16 cellular contexts compared by ENCODE assay signal in genomic region chr6:90490030-90490429, GRCh38.
A peak's percentile ranks its signal among the peaks of the same experiment; 100 is the strongest.
DNase-seq lines count a peak whose midpoint lies in the region; ATAC-seq and TF ChIP-seq lines count a peak whose summit lies in the region.
"Had no signal": no experiment of that assay in that cellular context is flagged by ENCODE, and none has a peak within 500 bp of the region (broad histone marks: within the 10 kb centered on the region; RNA-seq: fewer than 3 reads in every experiment).

No MANE protein-coding gene starts in this region.

- DNase-seq in H7 (peak; percentile 23), NCI-H2227 treated with DMSO at 0.1 percent for 48 hours (lab: John Stamatoyannopoulos, UW) (peak; percentile 15), neural crest cell (ENCODE audit: low read depth, low spot score) (no peak), lower lobe of right lung (no peak)
- no peak for DNase-seq in activated T-cell treated with anti-CD3 and anti-CD28 coated beads, Interleukin-2, amount 50 U/mL, for 72 hours
- DNase-seq: AML-193, Caco-2, NCI-H1092 treated with DMSO at 0.1 percent for 48 hours, NCI-H1694, NCI-H510A, PC-3 had no signal

- H3K4me1 Mint-ChIP-seq in neural crest cell: peaks cover 58% of the 10 kb centered on the region
- H3K4me1 Mint-ChIP-seq in activated T-cell treated with anti-CD3 and anti-CD28 coated beads, Interleukin-2, amount 50 U/mL, for 72 hours (ENCODE audit: low read depth): peaks cover 23% of the 10 kb centered on the region

- peaks cover 2% of the 10 kb centered on the region for H3K9me3 Mint-ChIP-seq in neural crest cell
- H3K9me3 Mint-ChIP-seq in activated T-cell treated with anti-CD3 and anti-CD28 coated beads, Interleukin-2, amount 50 U/mL, for 72 hours: peaks cover 0 to 4% of the 10 kb centered on the region in 2 donors

- H3K27me3 ChIP-seq in H7 (ENCODE audit: control insufficient read depth, insufficient read depth, low read length): no peaks in the 10 kb centered on the region
- no peaks in the 10 kb centered on the region for H3K27me3 ChIP-seq in iPS-18a (ENCODE audit: control insufficient read depth, insufficient read depth, low read length)
- no peaks in the 10 kb centered on the region for H3K27me3 ChIP-seq in lower lobe of right lung (ENCODE audit: low read depth)

- H3K27me3 Mint-ChIP-seq in neural crest cell (ENCODE audit: low read depth): no peaks in the 10 kb centered on the region
- H3K27me3 Mint-ChIP-seq in activated T-cell treated with anti-CD3 and anti-CD28 coated beads, Interleukin-2, amount 50 U/mL, for 72 hours (ENCODE audit: low read depth): peaks cover 27% of the 10 kb centered on the region

- no peak overlapping the region for H3K9ac ChIP-seq in iPS-18a (ENCODE audit: low read length)
- H3K9ac ChIP-seq: KMS-11 had no signal

- H3K4me3 Mint-ChIP-seq in neural crest cell: peak overlapping the region; percentile 3
- H3K4me3 Mint-ChIP-seq in activated T-cell treated with anti-CD3 and anti-CD28 coated beads, Interleukin-2, amount 50 U/mL, for 72 hours: no peak overlapping the region

- peaks cover 39% of the 10 kb centered on the region for H3K4me1 ChIP-seq in iPS-18a (ENCODE audit: control insufficient read depth, low read depth, low read length)
- H3K4me1 ChIP-seq in lower lobe of right lung: no peaks in the 10 kb centered on the region
- H3K4me1 ChIP-seq: Caco-2 had no signal

- TF ChIP-seq CTCF in neural crest cell (conservative IDR thresholded peaks at IDR 0.05) (no peak), lower lobe of right lung (IDR thresholded peaks at IDR 0.05) (no peak)

- H3K27ac Mint-ChIP-seq in neural crest cell (ENCODE audit: unreplicated experiment): no peak overlapping the region
- no peak overlapping the region for H3K27ac Mint-ChIP-seq in activated T-cell treated with anti-CD3 and anti-CD28 coated beads, Interleukin-2, amount 50 U/mL, for 72 hours

- H3K36me3 Mint-ChIP-seq in neural crest cell (ENCODE audit: low read depth): peaks cover 2% of the 10 kb centered on the region
- H3K36me3 Mint-ChIP-seq in activated T-cell treated with anti-CD3 and anti-CD28 coated beads, Interleukin-2, amount 50 U/mL, for 72 hours (ENCODE audit: insufficient read depth in 2 of 2): peaks cover 6 to 8% of the 10 kb centered on the region in 2 donors

- ATAC-seq in HG03108 (IDR thresholded peaks at IDR 0.05; ENCODE audit: unreplicated experiment) (no peak), lower lobe of right lung (no peak)
- ATAC-seq in activated T-cell treated with anti-CD3 and anti-CD28 coated beads, Interleukin-2, amount 50 U/mL, for 72 hours (replicated peaks in 1 of 2): no peak
- ATAC-seq: HCT116, PC-3 had no signal

- H3K27ac ChIP-seq in iPS-18a (ENCODE audit: low read length): peak overlapping the region; percentile 38
- no peak overlapping the region for H3K27ac ChIP-seq in lower lobe of right lung
- H3K27ac ChIP-seq: HL-60, KMS-11 had no signal

- intact Hi-C loops in lower lobe of right lung (cut with DNase I): no loop called here

- H3K4me3 ChIP-seq in H7 (ENCODE audit: insufficient read depth, low read depth, low read length) (no peak overlapping the region), iPS-18a (ENCODE audit: low read length) (no peak overlapping the region), lower lobe of right lung (no peak overlapping the region)

- no peaks in the 10 kb centered on the region for H3K9me3 ChIP-seq in iPS-18a (ENCODE audit: control insufficient read depth, low read depth, low read length)
- no peaks in the 10 kb centered on the region for H3K9me3 ChIP-seq in lower lobe of right lung
- H3K9me3 ChIP-seq: Caco-2 had no signal

- H3K36me3 ChIP-seq in H7 (replicated peaks; ENCODE audit: control insufficient read depth, insufficient read depth, low read length) (no peaks in the 10 kb centered on the region), iPS-18a (ENCODE audit: control insufficient read depth, low read depth, low read length) (no peaks in the 10 kb centered on the region), lower lobe of right lung (no peaks in the 10 kb centered on the region)

Comparison
In these comparisons a context has a peak if more than half of its experiments do, and no peak if none do; other contexts are left out.
1. DNase-seq: peak in H7 (single experiment) and NCI-H2227 treated with DMSO at 0.1 percent for 48 hours (single experiment); none in neural crest cell (single experiment), activated T-cell treated with anti-CD3 and anti-CD28 coated beads, Interleukin-2, amount 50 U/mL, for 72 hours (0 of 2) and lower lobe of right lung (single experiment).